30 cellular contexts compared by ENCODE assay signal in genomic region chr2:73205611-73206010, GRCh38. TPM values are rescaled to one million over a fixed set of nuclear protein-coding genes. Genes with fewer than 3 reads are reported as not detected.
"Had no signal": no experiment of that assay in that cellular context is flagged by ENCODE, and none has a peak within 500 bp of the region (broad histone marks: within the 10 kb centered on the region; RNA-seq: fewer than 3 reads in every experiment).

No MANE protein-coding gene starts in this region.

- H3K4me3 ChIP-seq: colonic mucosa, gastrocnemius medialis, heart right ventricle, mucosa of descending colon, right atrium auricular region, sigmoid colon, stomach, thoracic aorta, uterus had no signal

- H3K9me3 Mint-ChIP-seq: naive thymus-derived CD8-positive, alpha-beta T cell; type B pancreatic cell had no signal

- H3K36me3 ChIP-seq: colonic mucosa, gastrocnemius medialis, heart right ventricle, neutrophil, right atrium auricular region, sigmoid colon, stomach, thoracic aorta, uterus had no signal

- FAIRE-seq: endothelial cell of umbilical vein, islet of Langerhans, small intestine had no signal

- H3K4me3 Mint-ChIP-seq: endodermal cell; naive thymus-derived CD8-positive, alpha-beta T cell; type B pancreatic cell had no signal

- DNase-seq: colonic mucosa; effector CD4-positive, alpha-beta T cell; endodermal cell; gastrocnemius medialis; heart right ventricle; hypothalamus; kidney glomerular epithelial cell; mucosa of descending colon; naive thymus-derived CD8-positive, alpha-beta T cell; posterior cingulate gyrus; small intestine; stimulated activated CD4-positive, alpha-beta T cell treated with anti-CD3 and anti-CD28 coated beads, Interleukin-12 subunit alpha, Interleukin-12 subunit beta, amount 100 ng/mL, for 4 hours; stimulated activated naive CD4-positive, alpha-beta T cell; stomach; substantia nigra; uterus had no signal

- ATAC-seq: gastrocnemius medialis; heart right ventricle; mucosa of descending colon; naive thymus-derived CD8-positive, alpha-beta T cell had no signal

- H3K4me1 ChIP-seq: uterus had no signal

- H3K27ac ChIP-seq: colonic mucosa, gastrocnemius medialis, heart right ventricle, neutrophil, right atrium auricular region, sigmoid colon, stomach, thoracic aorta, uterus had no signal

- H3K9me3 ChIP-seq: colonic mucosa, gastrocnemius medialis, heart right ventricle, mucosa of descending colon, neutrophil, right atrium auricular region, sigmoid colon, stomach, thoracic aorta, uterus had no signal

- H3K27ac Mint-ChIP-seq: endodermal cell; naive thymus-derived CD8-positive, alpha-beta T cell; type B pancreatic cell had no signal

- H3K4me1 Mint-ChIP-seq: endodermal cell had no signal

RNA-seq across cellular contexts. Expression of gene NOTO, which starts 3.2 kb away (rescaled TPM):
- total RNA-seq: colonic mucosa; dermis microvascular lymphatic vessel endothelial cell; endodermal cell; endothelial cell of umbilical vein; fibroblast of lung; fibroblast of villous mesenchyme; gastrocnemius medialis; heart right ventricle; liver; mucosa of descending colon; naive thymus-derived CD8-positive, alpha-beta T cell; osteocyte; right atrium auricular region; sigmoid colon; stomach; thoracic aorta; uterus had no signal
- polyA plus RNA-seq: endothelial cell of umbilical vein; esophagus; fibroblast of lung; heart right ventricle; liver; naive thymus-derived CD8-positive, alpha-beta T cell; neural cell; sigmoid colon; small intestine had no signal
